ENCODE assay signal across 8 cellular contexts in the genomic region with DNA sequence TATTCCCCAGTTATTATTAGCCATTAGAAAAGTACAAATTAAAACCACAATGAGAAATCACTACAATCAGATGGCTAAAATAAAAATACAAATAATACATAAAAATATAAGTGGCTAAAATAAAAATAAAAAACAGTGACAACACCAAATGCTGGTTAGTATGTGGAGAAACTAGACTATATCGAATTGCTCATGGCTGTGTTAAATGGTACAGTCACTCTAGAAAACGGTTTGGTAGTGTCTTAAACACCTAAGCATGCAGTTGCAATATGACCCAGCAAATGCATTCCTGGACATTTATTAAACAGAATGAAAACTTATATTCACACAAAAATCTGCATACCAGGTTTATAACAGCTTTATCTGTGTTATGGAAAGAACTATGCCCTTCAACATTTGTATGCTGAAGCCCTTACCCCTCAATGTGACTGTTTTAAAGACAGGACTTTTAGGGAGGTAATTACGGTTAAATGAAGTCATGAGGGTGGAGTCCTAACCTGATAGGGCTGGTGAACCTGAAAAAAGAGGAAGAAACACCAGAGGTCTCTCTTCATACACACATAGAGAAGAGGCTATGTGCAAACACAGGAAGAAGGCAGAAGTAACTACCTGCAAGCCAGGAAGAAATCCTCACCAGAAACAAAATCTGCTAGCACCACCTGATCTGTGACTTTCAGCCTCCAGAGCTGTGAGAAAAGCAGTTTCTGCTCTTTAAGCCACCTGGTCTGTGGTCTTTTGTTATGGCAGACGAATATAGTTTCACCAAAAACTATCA.
A peak's percentile ranks its signal among the peaks of the same experiment; 100 is the strongest.
DNase-seq lines count a peak whose midpoint lies in the region; ATAC-seq and TF ChIP-seq lines count a peak whose summit lies in the region.
"Had no signal": no experiment of that assay in that cellular context is flagged by ENCODE, and none has a peak within 500 bp of the region (broad histone marks: within the 10 kb centered on the region; RNA-seq: fewer than 3 reads in every experiment).

No MANE protein-coding gene starts in this region.

- H3K79me2 ChIP-seq in Karpas-422 (ENCODE audit: low read length) = peaks cover 54% of the 10 kb centered on the region

- no peaks in the 10 kb centered on the region for H3K27me3 ChIP-seq in Karpas-422 (ENCODE audit: low read length)

- intact Hi-C loops in mucosa of descending colon (cut with DNase I, micrococcal nuclease) = no loop called here

- peak overlapping the region; percentile 41; the same call in 1 of the 2 replicates for H3K27ac ChIP-seq in Karpas-422 (ENCODE audit: low read length)

- peak; percentile 90 for ATAC-seq in GM19043 (IDR thresholded peaks at IDR 0.05; ENCODE audit: low read depth, unreplicated experiment)
- ATAC-seq in HG02759 (IDR thresholded peaks at IDR 0.05; ENCODE audit: unreplicated experiment) = peak; percentile 95
- peak; percentile 61 for ATAC-seq in mucosa of descending colon

- H3K36me3 ChIP-seq in Karpas-422 (ENCODE audit: insufficient read depth, low read length) (peaks cover 18% of the 10 kb centered on the region; the same call in 1 of the 2 replicates), mucosa of descending colon (ENCODE audit: low read depth) (no peaks in the 10 kb centered on the region)

- peak overlapping the region; percentile 36 for H3K4me2 ChIP-seq in Karpas-422 (ENCODE audit: low read depth, low read length, poor library complexity, severe bottlenecking)

- H3K9ac ChIP-seq in Karpas-422 (ENCODE audit: low read length) = no peak overlapping the region

- no peaks in the 10 kb centered on the region for H3K9me2 ChIP-seq in Karpas-422 (replicated peaks; ENCODE audit: insufficient read depth, low read length)

- H3K9me3 ChIP-seq in Karpas-422 (ENCODE audit: low read length) = no peaks in the 10 kb centered on the region
- no peaks in the 10 kb centered on the region for H3K9me3 ChIP-seq in mucosa of descending colon

- peaks cover 14% of the 10 kb centered on the region for H3K4me1 ChIP-seq in Karpas-422 (ENCODE audit: low read length)
- H3K4me1 ChIP-seq in mucosa of descending colon (ENCODE audit: low read depth) = no peaks in the 10 kb centered on the region

- no peaks in the 10 kb centered on the region for H4K20me1 ChIP-seq in Karpas-422 (ENCODE audit: insufficient read depth, low read depth, low read length)

- no peak overlapping the region for H2AFZ ChIP-seq in Karpas-422 (ENCODE audit: low read length)

- H3K4me3 ChIP-seq in Karpas-422 (ENCODE audit: low read length) = no peak overlapping the region
- no peak overlapping the region for H3K4me3 ChIP-seq in mucosa of descending colon
- no peak overlapping the region for H3K4me3 ChIP-seq in foreskin fibroblast (ENCODE audit: low read depth in 1 of 2, low read length in 2 of 2)

- TF ChIP-seq CTCF in mucosa of descending colon (IDR thresholded peaks at IDR 0.05) (no peak), foreskin fibroblast (IDR thresholded peaks at IDR 0.05; ENCODE audit: low read depth, low read length) (no peak)

- DNase-seq in Karpas-422 (peak; percentile 75), mucosa of descending colon (no peak), NCI-H1436 (lab: John Stamatoyannopoulos, UW) (no peak), foreskin fibroblast (no peak)
- no peak for DNase-seq in stimulated activated naive CD4-positive, alpha-beta T cell treated with Interleukin-2 at 50 U/mL for 16 hours (lab: John Stamatoyannopoulos, UW)
- DNase-seq: activated CD4-positive, alpha-beta T cell treated with anti-CD3 and anti-CD28 coated beads for 48 hours had no signal
